ENCODE assay signal across 24 cellular contexts in the genomic region with DNA sequence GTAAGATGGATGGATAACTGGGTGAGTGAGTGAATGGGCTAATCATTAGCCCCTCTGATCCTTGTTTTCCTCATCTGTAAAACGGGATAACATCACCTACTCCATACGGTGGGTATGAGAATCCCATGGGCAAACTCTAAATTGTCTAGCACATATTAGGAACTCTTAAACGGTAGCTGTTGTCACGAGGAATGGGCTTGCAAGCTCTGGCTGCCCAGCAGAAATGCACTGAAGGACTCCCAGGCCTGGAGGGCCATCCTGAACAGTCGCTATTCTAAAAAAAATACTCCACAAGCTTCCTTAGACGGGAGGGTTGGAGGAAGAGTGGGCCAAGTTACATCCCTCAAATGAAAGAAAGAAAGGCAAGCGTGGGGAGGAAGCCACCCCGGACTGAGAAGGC. TPM values are rescaled to one million over a fixed set of nuclear protein-coding genes. Genes with fewer than 3 reads are reported as not detected.
DNase-seq lines count a peak whose midpoint lies in the region; ATAC-seq and TF ChIP-seq lines count a peak whose summit lies in the region.
"Had no signal": no experiment of that assay in that cellular context is flagged by ENCODE, and none has a peak within 500 bp of the region (broad histone marks: within the 10 kb centered on the region; RNA-seq: fewer than 3 reads in every experiment).

No MANE protein-coding gene starts in this region.

- H2BK12ac ChIP-seq in H9 (ENCODE audit: insufficient read length, low read depth, low read length) = no peak overlapping the region

- no peak overlapping the region for H2AK5ac ChIP-seq in H9 (ENCODE audit: insufficient read length, low read length)

- no peak overlapping the region for H2BK15ac ChIP-seq in H9 (ENCODE audit: low read depth, low read length)

- H3K4me3 Mint-ChIP-seq in Caco-2 (ENCODE audit: unreplicated experiment) (peak overlapping the region; percentile 59), H9 (peak overlapping the region; percentile 64 to 90), endodermal cell (peak overlapping the region; percentile 59), nephron (peak overlapping the region; percentile 45 to 61 (median 56))
- no peak overlapping the region for H3K4me3 Mint-ChIP-seq in natural killer cell treated with Interleukin-12 subunit alpha and Interleukin-12 subunit beta and Interleukin-15 and Interleukin-18, amount 100 ng/mL, for 72 hours
- H3K4me3 Mint-ChIP-seq: activated naive CD4-positive, alpha-beta T cell treated with anti-CD3 and anti-CD28 coated beads for 36 hours; T-helper 17 cell had no signal

- H3K27ac Mint-ChIP-seq in Caco-2 (ENCODE audit: unreplicated experiment) (no peak overlapping the region), H9 (no peak overlapping the region), endodermal cell (no peak overlapping the region), nephron (no peak overlapping the region)
- no peak overlapping the region for H3K27ac Mint-ChIP-seq in natural killer cell treated with Interleukin-12 subunit alpha and Interleukin-12 subunit beta and Interleukin-15 and Interleukin-18, amount 100 ng/mL, for 72 hours
- H3K27ac Mint-ChIP-seq: activated naive CD4-positive, alpha-beta T cell treated with anti-CD3 and anti-CD28 coated beads for 36 hours; T-helper 17 cell had no signal

- H3K36me3 ChIP-seq in Caco-2 (ENCODE audit: control insufficient read depth, insufficient read depth, low read length) (no peaks in the 10 kb centered on the region), endodermal cell (ENCODE audit: control insufficient read depth, insufficient read depth, low read length) (no peaks in the 10 kb centered on the region)
- H3K36me3 ChIP-seq: BLaER1, esophagus muscularis mucosa, left lung, transverse colon had no signal

- no peak for TF ChIP-seq CTCF in Caco-2 (IDR thresholded peaks at IDR 0.05; ENCODE audit: insufficient read depth in 1 of 2, low read depth in 1 of 2, low read length in 1 of 2, severe bottlenecking in 1 of 2, unreplicated experiment in 1 of 2)
- TF ChIP-seq CTCF in H9 (conservative IDR thresholded peaks at IDR 0.05) = no peak
- no peak for TF ChIP-seq CTCF in endodermal cell (conservative IDR thresholded peaks at IDR 0.05)
- no peak for TF ChIP-seq CTCF in nephron (IDR thresholded peaks at IDR 0.05; ENCODE audit: unreplicated experiment in 3 of 3)

- H3K23me2 ChIP-seq in H9 (ENCODE audit: insufficient read length, low read depth, low read length, poor library complexity, severe bottlenecking) = peaks cover 2% of the 10 kb centered on the region

- H3T11ph ChIP-seq in H9 (ENCODE audit: low read length) = no peak overlapping the region

- no peak for ATAC-seq in sciatic nerve
- no peak for ATAC-seq in natural killer cell treated with Interleukin-12 subunit alpha and Interleukin-12 subunit beta and Interleukin-15 and Interleukin-18, amount 100 ng/mL, for 72 hours
- ATAC-seq: left lung, T-helper 17 cell had no signal

- H3K4me1 Mint-ChIP-seq in Caco-2 (ENCODE audit: low read depth, unreplicated experiment) = no peaks in the 10 kb centered on the region
- H3K4me1 Mint-ChIP-seq in H9 = peaks cover 38 to 56% of the 10 kb centered on the region in 2 experiments
- H3K4me1 Mint-ChIP-seq in endodermal cell = peaks cover 22% of the 10 kb centered on the region
- H3K4me1 Mint-ChIP-seq in nephron = peaks cover 23% of the 10 kb centered on the region
- H3K4me1 Mint-ChIP-seq in natural killer cell treated with Interleukin-12 subunit alpha and Interleukin-12 subunit beta and Interleukin-15 and Interleukin-18, amount 100 ng/mL, for 72 hours (ENCODE audit: low read depth in 2 of 2) = peaks cover 0 to 3% of the 10 kb centered on the region in 2 donors

- H3K79me2 ChIP-seq in H9 (ENCODE audit: insufficient read depth, low read length) = no peaks in the 10 kb centered on the region

- H4K20me1 ChIP-seq in H9 (ENCODE audit: control insufficient read depth, insufficient read depth, insufficient read length) = peaks cover 2% of the 10 kb centered on the region
- H4K20me1 ChIP-seq: BLaER1 had no signal

- no TSS peak for BruUV-seq in Caco-2 (replicated peaks; lab: Mats Ljungman, UMichigan)

- intact Hi-C loops in Caco-2 (cut with micrococcal nuclease; ENCODE audit: unreplicated experiment) = no loop called here
- intact Hi-C loops in sciatic nerve (cut with DNase I) = no loop called here

- H3K4me1 ChIP-seq in Caco-2 = no peaks in the 10 kb centered on the region
- H3K4me1 ChIP-seq in H9 (ENCODE audit: insufficient read depth, low read length) = peaks cover under 1% of the 10 kb centered on the region; the same call in 1 of the 2 replicates
- peaks cover 7% of the 10 kb centered on the region for H3K4me1 ChIP-seq in endodermal cell (ENCODE audit: control insufficient read depth, insufficient read depth, low read length)
- H3K4me1 ChIP-seq: BLaER1, transverse colon had no signal

- H4K5ac ChIP-seq in H9 (ENCODE audit: insufficient read length, low read depth, low read length) = no peak overlapping the region

- H4K91ac ChIP-seq in H9 (ENCODE audit: insufficient read length, low read depth, low read length) = no peak overlapping the region

- H3K4ac ChIP-seq in H9 (ENCODE audit: low read depth, low read length) = no peak overlapping the region

- no peak overlapping the region for H3K9ac ChIP-seq in H9 (ENCODE audit: extremely low read depth, insufficient read length, low read length)
- H3K9ac ChIP-seq in endodermal cell (ENCODE audit: extremely low read depth, low read length, poor library complexity, severe bottlenecking) = no peak overlapping the region
- H3K9ac ChIP-seq: BLaER1, SK-N-SH had no signal

- H3K9me3 ChIP-seq in Caco-2 (no peaks in the 10 kb centered on the region), H9 (ENCODE audit: control insufficient read depth, low read depth, low read length) (no peaks in the 10 kb centered on the region), endodermal cell (ENCODE audit: control insufficient read depth, low read length) (no peaks in the 10 kb centered on the region)
- H3K9me3 ChIP-seq: esophagus muscularis mucosa, left lung, SK-N-SH, transverse colon had no signal

- no peak overlapping the region for H3K14ac ChIP-seq in H9 (ENCODE audit: insufficient read depth, low read length)

- H3K27me3 ChIP-seq in Caco-2 (replicated peaks; ENCODE audit: control insufficient read depth, insufficient read depth, low read length) (no peaks in the 10 kb centered on the region; the same call in none of the 2 replicates), H9 (ENCODE audit: insufficient read depth, low read length) (peaks cover 95% of the 10 kb centered on the region), endodermal cell (ENCODE audit: control insufficient read depth, insufficient read depth, low read length, poor library complexity, severe bottlenecking) (peaks cover 100% of the 10 kb centered on the region)

- peak overlapping the region; percentile 50 for H3K4me2 ChIP-seq in H9 (ENCODE audit: insufficient read depth, insufficient read length, low read length)
- H3K4me2 ChIP-seq: BLaER1 had no signal

- no peaks in the 10 kb centered on the region for H3K79me1 ChIP-seq in H9 (ENCODE audit: insufficient read depth, low read depth, low read length, poor library complexity, severe bottlenecking)

- no peak overlapping the region for H3K23ac ChIP-seq in H9 (ENCODE audit: insufficient read length, low read depth, low read length)

- no CpG with 5 or more reads among the region's 8 CpGs for WGBS in H9 (ENCODE audit: extremely low coverage, insufficient read length, low lambda C conversion rate)
- WGBS in endodermal cell (ENCODE audit: insufficient coverage in 1 of 2, insufficient read length in 1 of 2), 2 experiments = 0 to 7% methylated on average over 1 to 8 of the region's 8 CpGs

- no peak overlapping the region for H3K56ac ChIP-seq in H9 (ENCODE audit: insufficient read length, low read depth, low read length)

- H2BK120ac ChIP-seq in H9 (ENCODE audit: low read depth, low read length, poor library complexity, severe bottlenecking) = no peak overlapping the region

- H3K4me3 ChIP-seq in Caco-2 (ENCODE audit: low read depth, low read length) (no peak overlapping the region), endodermal cell (ENCODE audit: low read length) (peak overlapping the region; percentile 73)
- H3K4me3 ChIP-seq: BLaER1, esophagus muscularis mucosa, left lung, transverse colon had no signal

- no peak overlapping the region for H2BK5ac ChIP-seq in H9 (ENCODE audit: insufficient read length, low read length)

- no peak overlapping the region for H2AFZ ChIP-seq in H9 (ENCODE audit: low read length)

- H4K8ac ChIP-seq in H9 (replicated peaks; ENCODE audit: insufficient read length, low read depth, low read length) = no peak overlapping the region

- CTCF ChIA-PET in Caco-2 (lab: Charles Lee) = no interaction called here

- H3K36me3 Mint-ChIP-seq in Caco-2 (ENCODE audit: insufficient read depth, unreplicated experiment) = no peaks in the 10 kb centered on the region
- peaks cover 0 to 2% (median 0%) of the 10 kb centered on the region in 3 experiments; a peak in 2 of 7 replicates for H3K36me3 Mint-ChIP-seq in H9 (ENCODE audit: insufficient read depth in 1 of 3, low read depth in 3 of 3)
- no peaks in the 10 kb centered on the region for H3K36me3 Mint-ChIP-seq in endodermal cell (ENCODE audit: low read depth)
- H3K36me3 Mint-ChIP-seq in nephron (ENCODE audit: low read depth) = peaks cover 3% of the 10 kb centered on the region
- peaks cover 5% of the 10 kb centered on the region for H3K36me3 Mint-ChIP-seq in natural killer cell treated with Interleukin-12 subunit alpha and Interleukin-12 subunit beta and Interleukin-15 and Interleukin-18, amount 100 ng/mL, for 72 hours

- H3K9me3 Mint-ChIP-seq in Caco-2 (ENCODE audit: unreplicated experiment) = no peaks in the 10 kb centered on the region
- H3K9me3 Mint-ChIP-seq in H9 = peaks cover 5 to 12% of the 10 kb centered on the region in 2 experiments; a peak in 4 of 5 replicates
- H3K9me3 Mint-ChIP-seq in endodermal cell = no peaks in the 10 kb centered on the region
- H3K9me3 Mint-ChIP-seq in nephron = peaks cover 9% of the 10 kb centered on the region
- H3K9me3 Mint-ChIP-seq in natural killer cell treated with Interleukin-12 subunit alpha and Interleukin-12 subunit beta and Interleukin-15 and Interleukin-18, amount 100 ng/mL, for 72 hours = no peaks in the 10 kb centered on the region
- H3K9me3 Mint-ChIP-seq: activated naive CD4-positive, alpha-beta T cell treated with anti-CD3 and anti-CD28 coated beads for 36 hours had no signal

- H3K27me3 Mint-ChIP-seq in Caco-2 (ENCODE audit: insufficient read depth, unreplicated experiment) (peaks cover 38% of the 10 kb centered on the region), H9 (ENCODE audit: low read depth) (peaks cover 100% of the 10 kb centered on the region), endodermal cell (ENCODE audit: insufficient read depth) (peaks cover 100% of the 10 kb centered on the region), nephron (ENCODE audit: low read depth) (peaks cover 100% of the 10 kb centered on the region)
- peaks cover 69 to 88% of the 10 kb centered on the region in 2 donors for H3K27me3 Mint-ChIP-seq in natural killer cell treated with Interleukin-12 subunit alpha and Interleukin-12 subunit beta and Interleukin-15 and Interleukin-18, amount 100 ng/mL, for 72 hours

- DNase-seq in Caco-2 = no peak
- no peak for DNase-seq in H9
- no peak for DNase-seq in endodermal cell
- DNase-seq in SK-N-DZ (ENCODE audit: low spot score) = no peak
- DNase-seq in sciatic nerve (ENCODE audit: low spot score) = no peak
- no peak for DNase-seq in natural killer cell treated with Interleukin-12 subunit alpha and Interleukin-12 subunit beta and Interleukin-15 and Interleukin-18, amount 100 ng/mL, for 72 hours (ENCODE audit: low spot score)
- DNase-seq: activated naive CD4-positive, alpha-beta T cell treated with anti-CD3 and anti-CD28 coated beads for 36 hours; amygdala; DMS79 treated with DMSO at 0.1 percent for 48 hours; foreskin melanocyte; left lung; naive B cell; NCI-H1436 treated with DMSO at 0.1 percent for 48 hours; NCI-H2107; NCI-H446 treated with DMSO at 0.1 percent for 48 hours; small intestine; T-helper 17 cell; transverse colon had no signal

- H3K27ac ChIP-seq in H9 (ENCODE audit: insufficient read length, low read depth, low read length) = no peak overlapping the region
- H3K27ac ChIP-seq in endodermal cell (ENCODE audit: low read depth, low read length) = no peak overlapping the region
- H3K27ac ChIP-seq: BLaER1, esophagus muscularis mucosa, left lung, transverse colon had no signal

- no peak overlapping the region for H3K18ac ChIP-seq in H9 (ENCODE audit: insufficient read length, low read depth, low read length)

- POLR2A ChIA-PET in Caco-2 (lab: Charles Lee) = no interaction called here

- no peak overlapping the region for H2BK20ac ChIP-seq in H9 (ENCODE audit: low read depth, low read length, poor library complexity, severe bottlenecking)

RNA-seq across cellular contexts. Expression of a gene that starts 0.7 kb away (rescaled TPM):
- total RNA-seq in Caco-2 (2022) (0.14 TPM in 1 of 2 replicates, not detected in the other), H9 (2021) (not detected in 2 replicates), endodermal cell (under 1 TPM; 0.27 to 0.46 TPM), sciatic nerve (not detected)
- polyA plus RNA-seq in endodermal cell (2013, experiment 1 of 2) = 0.21 TPM
- polyA plus RNA-seq in endodermal cell (2013, experiment 2 of 2) = 0.21 TPM
- not detected in 2 replicates for polyA plus RNA-seq in SK-N-DZ (2014; cell fraction: cytosol; rRNA removed)
- not detected in 2 replicates for polyA plus RNA-seq in SK-N-DZ (2014; cell fraction: nucleus; rRNA removed)
- not detected for total RNA-seq in natural killer cell treated with Interleukin-12 subunit alpha and Interleukin-12 subunit beta and Interleukin-15 and Interleukin-18, amount 100 ng/mL, for 72 hours
- total RNA-seq: activated naive CD4-positive, alpha-beta T cell treated with anti-CD3 and anti-CD28 coated beads for 36 hours; bronchial epithelial cell; left lung; osteocyte; T-helper 17 cell; transverse colon had no signal
